In genomic region chr11:120337133-120337895, GRCh38 we compare ENCODE assay signal across 8 cellular contexts. TPM values are rescaled to one million over a fixed set of nuclear protein-coding genes. Genes with fewer than 3 reads are reported as not detected.
DNase-seq lines count a peak whose midpoint lies in the region; ATAC-seq and TF ChIP-seq lines count a peak whose summit lies in the region.

No MANE protein-coding gene starts in this region.

- peaks cover 37% of the 10 kb centered on the region for H3K4me1 Mint-ChIP-seq in activated T-cell treated with anti-CD3 and anti-CD28 coated beads, Interleukin-2, amount 50 U/mL, for 72 hours (ENCODE audit: low read depth)

- H3K9ac ChIP-seq in KMS-11: peak overlapping the region; percentile 84

- H3K4me3 ChIP-seq in GM06990 (replicated peaks; ENCODE audit: low read depth, low read length) (peak overlapping the region; percentile 91), KMS-11 (IDR thresholded peaks at IDR 0.05; ENCODE audit: insufficient read depth, low read depth, low read length) (no peak overlapping the region), ovary (peak overlapping the region; percentile 67)

- TF ChIP-seq POLR2A in ovary (IDR thresholded peaks at IDR 0.05): no peak

- H3K36me3 ChIP-seq in GM06990 (ENCODE audit: control insufficient read depth, insufficient read depth, low read length) (no peaks in the 10 kb centered on the region), KMS-11 (ENCODE audit: insufficient read depth) (no peaks in the 10 kb centered on the region), ovary (no peaks in the 10 kb centered on the region)

- H4K20me1 ChIP-seq in KMS-11 (ENCODE audit: insufficient read depth): no peaks in the 10 kb centered on the region

- peaks cover 57% of the 10 kb centered on the region for H3K79me2 ChIP-seq in KMS-11 (ENCODE audit: insufficient read depth, low read depth)

- TF ChIP-seq CTCF in GM06990 (IDR thresholded peaks at IDR 0.05; ENCODE audit: insufficient read depth, low read length, poor library complexity, severe bottlenecking) (no peak), KMS-11 (conservative IDR thresholded peaks at IDR 0.05; ENCODE audit: low read depth, low read length) (no peak), ovary (IDR thresholded peaks at IDR 0.05) (no peak)

- H3K4me1 ChIP-seq in KMS-11 (ENCODE audit: low read depth, poor library complexity, severe bottlenecking): peaks cover 44% of the 10 kb centered on the region
- H3K4me1 ChIP-seq in ovary (ENCODE audit: insufficient read depth): peaks cover 2% of the 10 kb centered on the region

- 0 to 1% (median 0%) methylated on average over 21 of the region's 21 CpGs for WGBS in ovary, 3 donors

- peak overlapping the region; percentile 87 for H3K27ac ChIP-seq in KMS-11
- peak overlapping the region; percentile 93 to 95 for H3K27ac ChIP-seq in ovary

- no peak for ATAC-seq in activated T-cell treated with anti-CD3 and anti-CD28 coated beads, Interleukin-2, amount 50 U/mL, for 72 hours (replicated peaks in 1 of 2)
- ATAC-seq in HG02970 (IDR thresholded peaks at IDR 0.05; ENCODE audit: low FRiP score, unreplicated experiment): no peak

- peak overlapping the region; percentile 86 for H3K27ac Mint-ChIP-seq in activated T-cell treated with anti-CD3 and anti-CD28 coated beads, Interleukin-2, amount 50 U/mL, for 72 hours

- peaks cover 0 to under 1% of the 10 kb centered on the region in 2 donors for H3K9me3 Mint-ChIP-seq in activated T-cell treated with anti-CD3 and anti-CD28 coated beads, Interleukin-2, amount 50 U/mL, for 72 hours

- peaks cover 51% of the 10 kb centered on the region for H3K27me3 Mint-ChIP-seq in activated T-cell treated with anti-CD3 and anti-CD28 coated beads, Interleukin-2, amount 50 U/mL, for 72 hours (ENCODE audit: low read depth)

- H3K4me2 ChIP-seq in KMS-11: peak overlapping the region; percentile 99

- H3K4me3 Mint-ChIP-seq in activated T-cell treated with anti-CD3 and anti-CD28 coated beads, Interleukin-2, amount 50 U/mL, for 72 hours: peak overlapping the region; percentile 86 to 96

- H3K27me3 ChIP-seq in GM06990 (replicated peaks; ENCODE audit: control insufficient read depth, insufficient read depth, low read length): no peaks in the 10 kb centered on the region
- H3K27me3 ChIP-seq in KMS-11 (ENCODE audit: insufficient read depth, low read depth): no peaks in the 10 kb centered on the region
- H3K27me3 ChIP-seq in ovary: no peaks in the 10 kb centered on the region

- intact Hi-C loops in ovary (cut with DNase I): loop anchor here in 3 of 4 donors (10.0 kb wide), 1 partner anchor 97 kb away; no protein-coding TSS in a partner anchor

- no peaks in the 10 kb centered on the region for H3K9me3 ChIP-seq in ovary

- TF ChIP-seq EP300 in ovary (IDR thresholded peaks at IDR 0.05): no peak

- H2AFZ ChIP-seq in KMS-11 (ENCODE audit: low read depth): no peak overlapping the region

- peak; percentile 29 for DNase-seq in GM06990 (ENCODE audit: extremely low read depth, insufficient read length)
- DNase-seq in activated T-cell treated with anti-CD3 and anti-CD28 coated beads, Interleukin-2, amount 50 U/mL, for 72 hours: peak; percentile 13 to 22
- peak; percentile 10 for DNase-seq in germinal center (ENCODE audit: low spot score)
- peak; percentile 44 to 66 (median 62) for DNase-seq in ovary
- no peak for DNase-seq in EL
- DNase-seq in T1000 (lab: John Stamatoyannopoulos, UW): no peak

- H3K36me3 Mint-ChIP-seq in activated T-cell treated with anti-CD3 and anti-CD28 coated beads, Interleukin-2, amount 50 U/mL, for 72 hours (ENCODE audit: insufficient read depth in 2 of 2): peaks cover under 1 to 2% of the 10 kb centered on the region in 2 donors

RNA-seq across cellular contexts. Expression of gene ARHGEF12, which starts 1.1 kb away (rescaled TPM):
- total RNA-seq in activated T-cell treated with anti-CD3 and anti-CD28 coated beads, Interleukin-2, amount 50 U/mL, for 72 hours: 10 to 100 TPM; 16.1 to 20.5 TPM
- total RNA-seq in ovary: 10 to 100 TPM; 66.0 to 92.9 (median 81.6) TPM
- polyA plus RNA-seq in ovary: 10 to 100 TPM; 22.1 to 45.7 TPM

RNA-seq across cellular contexts. Expression of gene TLCD5, which starts 12.2 kb away (rescaled TPM):
- total RNA-seq in activated T-cell treated with anti-CD3 and anti-CD28 coated beads, Interleukin-2, amount 50 U/mL, for 72 hours: 1 to 10 TPM; 2.0 to 2.8 TPM
- 10 to 100 TPM in 1 of 7 donors, 1 to 10 TPM in 6; 4.0 to 13.2 (median 8.2) TPM for total RNA-seq in ovary
- 1 to 10 TPM; 5.0 to 9.1 TPM for polyA plus RNA-seq in ovary

Comparison
In these comparisons a context has a peak if more than half of its experiments do, and no peak if none do; other contexts are left out.
1. DNase-seq: peak in GM06990 (single experiment), activated T-cell treated with anti-CD3 and anti-CD28 coated beads, Interleukin-2, amount 50 U/mL, for 72 hours (2 of 2), germinal center (single experiment) and ovary (5 of 5); none in EL (single experiment) and T1000 (single experiment).